8 cellular contexts compared by ENCODE assay signal in genomic region chr6:160667854-160668481, GRCh38. TPM values are rescaled to one million over a fixed set of nuclear protein-coding genes. Genes with fewer than 3 reads are reported as not detected.
DNase-seq lines count a peak whose midpoint lies in the region; ATAC-seq and TF ChIP-seq lines count a peak whose summit lies in the region.

No MANE protein-coding gene starts in this region.

- no peak overlapping the region for H3K27ac Mint-ChIP-seq in stimulated activated naive CD8-positive, alpha-beta T cell treated with anti-CD3 and anti-CD28 coated beads, Interleukin-15, amount 100 ng/mL, for 72 hours

- peaks cover 11% of the 10 kb centered on the region for H3K27me3 Mint-ChIP-seq in stimulated activated naive CD8-positive, alpha-beta T cell treated with anti-CD3 and anti-CD28 coated beads, Interleukin-15, amount 100 ng/mL, for 72 hours

- no peaks in the 10 kb centered on the region for H3K4me1 ChIP-seq in esophagus squamous epithelium

- H3K9me3 Mint-ChIP-seq in stimulated activated naive CD8-positive, alpha-beta T cell treated with anti-CD3 and anti-CD28 coated beads, Interleukin-15, amount 100 ng/mL, for 72 hours = peaks cover 8 to 12% of the 10 kb centered on the region in 2 donors

- TF ChIP-seq CTCF in esophagus squamous epithelium (IDR thresholded peaks at IDR 0.05) = peak in 4 of 6 experiments; percentile 15 to 58 (median 33)

- peak; percentile 12 for DNase-seq in DMS153 (lab: John Stamatoyannopoulos, UW)
- peak; percentile 30 for DNase-seq in GM19238 (ENCODE audit: insufficient read length, low spot score)
- DNase-seq in SHP77 treated with DMSO at 0.1 percent for 48 hours (lab: John Stamatoyannopoulos, UW) = peak; percentile 30
- DNase-seq in esophagus squamous epithelium (lab: John Stamatoyannopoulos, UW) = no peak
- peak; percentile 18 to 26 for DNase-seq in stimulated activated naive CD8-positive, alpha-beta T cell treated with anti-CD3 and anti-CD28 coated beads, Interleukin-15, amount 100 ng/mL, for 72 hours
- DNase-seq in C1 segment of cervical spinal cord (lab: John Stamatoyannopoulos, UW) = no peak
- no peak for DNase-seq in NCI-H187 (lab: John Stamatoyannopoulos, UW)

- WGBS in esophagus squamous epithelium, 2 donors = 32 to 42% methylated on average over 5 to 6 of the region's 8 CpGs

- no peak overlapping the region for H3K4me3 ChIP-seq in esophagus squamous epithelium

- peak; percentile 81 for ATAC-seq in HG03378 (IDR thresholded peaks at IDR 0.05; ENCODE audit: unreplicated experiment)
- peak; percentile 50 for ATAC-seq in stimulated activated naive CD8-positive, alpha-beta T cell treated with anti-CD3 and anti-CD28 coated beads, Interleukin-15, amount 100 ng/mL, for 72 hours

- H3K9me3 ChIP-seq in esophagus squamous epithelium = no peaks in the 10 kb centered on the region

- no peak overlapping the region for H3K4me3 Mint-ChIP-seq in stimulated activated naive CD8-positive, alpha-beta T cell treated with anti-CD3 and anti-CD28 coated beads, Interleukin-15, amount 100 ng/mL, for 72 hours

- no peaks in the 10 kb centered on the region for H3K4me1 Mint-ChIP-seq in stimulated activated naive CD8-positive, alpha-beta T cell treated with anti-CD3 and anti-CD28 coated beads, Interleukin-15, amount 100 ng/mL, for 72 hours

- no peaks in the 10 kb centered on the region for H3K27me3 ChIP-seq in esophagus squamous epithelium

- H3K36me3 ChIP-seq in esophagus squamous epithelium = no peaks in the 10 kb centered on the region

- TF ChIP-seq POLR2A in esophagus squamous epithelium (IDR thresholded peaks at IDR 0.05) = no peak

- no peak overlapping the region for H3K27ac ChIP-seq in esophagus squamous epithelium

- intact Hi-C loops in esophagus squamous epithelium (cut with DNase I) = no loop called here

RNA-seq across cellular contexts. Expression of gene LPA, which starts 3.9 kb away (rescaled TPM):
- 1 to 10 TPM in 1 of 4 donors, under 1 TPM in 3; 0.22 to 1.2 (median 0.70) TPM for total RNA-seq in esophagus squamous epithelium

RNA-seq across cellular contexts. Expression of gene PLG, which starts 34.1 kb away (rescaled TPM):
- total RNA-seq in esophagus squamous epithelium = not detected

Comparison
In these comparisons a context has a peak if more than half of its experiments do, and no peak if none do; other contexts are left out.
1. DNase-seq: peak in DMS153 (single experiment), GM19238 (single experiment), SHP77 treated with DMSO at 0.1 percent for 48 hours (single experiment) and stimulated activated naive CD8-positive, alpha-beta T cell treated with anti-CD3 and anti-CD28 coated beads, Interleukin-15, amount 100 ng/mL, for 72 hours (2 of 2); none in esophagus squamous epithelium (single experiment), C1 segment of cervical spinal cord (0 of 14) and NCI-H187 (0 of 2).